Comparison of ENCODE assay signal across 20 cellular contexts in genomic region chr2:119472749-119473148, GRCh38. TPM values are rescaled to one million over a fixed set of nuclear protein-coding genes. Genes with fewer than 3 reads are reported as not detected.
A peak's percentile ranks its signal among the peaks of the same experiment; 100 is the strongest.
DNase-seq lines count a peak whose midpoint lies in the region; ATAC-seq and TF ChIP-seq lines count a peak whose summit lies in the region.
"Had no signal": no experiment of that assay in that cellular context is flagged by ENCODE, and none has a peak within 500 bp of the region (broad histone marks: within the 10 kb centered on the region; RNA-seq: fewer than 3 reads in every experiment).

No MANE protein-coding gene starts in this region.

- no peak overlapping the region for H3K27ac ChIP-seq in OCI-LY7 (ENCODE audit: low read depth, low read length, poor library complexity, severe bottlenecking)
- H3K27ac ChIP-seq: 22Rv1, A549, C4-2B had no signal

- no peaks in the 10 kb centered on the region for H3K36me3 ChIP-seq in mucosa of descending colon (ENCODE audit: low read depth)
- H3K36me3 ChIP-seq in OCI-LY7 (ENCODE audit: insufficient read depth, low read length): no peaks in the 10 kb centered on the region

- ATAC-seq in mucosa of descending colon: peak; percentile 45
- ATAC-seq: A549, GM12878 had no signal

- H3K4me1 Mint-ChIP-seq in osteocyte (ENCODE audit: unreplicated experiment): no peaks in the 10 kb centered on the region

- TF ChIP-seq CTCF in mucosa of descending colon (IDR thresholded peaks at IDR 0.05) (no peak), osteocyte (IDR thresholded peaks at IDR 0.05) (no peak), OCI-LY7 (conservative IDR thresholded peaks at IDR 0.05; ENCODE audit: low read length) (no peak)

- CTCF ChIA-PET in OCI-LY7 (lab: Charles Lee; ENCODE audit: unreplicated experiment): no interaction called here

- H3K4me3 Mint-ChIP-seq in osteocyte (ENCODE audit: unreplicated experiment): no peak overlapping the region
- H3K4me3 Mint-ChIP-seq: CD4-positive, alpha-beta T cell; H9 had no signal

- no peaks in the 10 kb centered on the region for H3K9me2 ChIP-seq in OCI-LY7 (ENCODE audit: insufficient read depth, low read length)

- no peaks in the 10 kb centered on the region for H3K36me3 Mint-ChIP-seq in osteocyte (ENCODE audit: unreplicated experiment)

- no peaks in the 10 kb centered on the region for H3K9me3 ChIP-seq in mucosa of descending colon
- H3K9me3 ChIP-seq in OCI-LY7 (ENCODE audit: low read length): no peaks in the 10 kb centered on the region
- H3K9me3 ChIP-seq: A549 had no signal

- H3K4me2 ChIP-seq in OCI-LY7 (ENCODE audit: low read length): no peak overlapping the region
- H3K4me2 ChIP-seq: A549 had no signal

- H3K9me3 Mint-ChIP-seq in osteocyte (ENCODE audit: unreplicated experiment): no peaks in the 10 kb centered on the region
- H3K9me3 Mint-ChIP-seq: CD4-positive, alpha-beta T cell; H9 had no signal

- H3K4me1 ChIP-seq in mucosa of descending colon (ENCODE audit: low read depth) (peaks cover 3% of the 10 kb centered on the region), OCI-LY7 (ENCODE audit: insufficient read depth, low read length, poor library complexity, severe bottlenecking) (peaks cover 3% of the 10 kb centered on the region)

- H3K79me2 ChIP-seq in OCI-LY7 (ENCODE audit: insufficient read depth, low read depth, low read length): no peaks in the 10 kb centered on the region

- intact Hi-C loops in mucosa of descending colon (cut with DNase I, micrococcal nuclease): no loop called here
- intact Hi-C loops in OCI-LY7 (cut with micrococcal nuclease; ENCODE audit: unreplicated experiment): no loop called here

- no peaks in the 10 kb centered on the region for H4K20me1 ChIP-seq in OCI-LY7 (ENCODE audit: insufficient read depth, low read length)

- POLR2A ChIA-PET in OCI-LY7 (lab: Charles Lee): no interaction called here

- H3K4me3 ChIP-seq in mucosa of descending colon (no peak overlapping the region), OCI-LY7 (ENCODE audit: low read depth, low read length, poor library complexity, severe bottlenecking) (no peak overlapping the region)
- H3K4me3 ChIP-seq: A549, GM12878 had no signal

- H3K27ac Mint-ChIP-seq in osteocyte (ENCODE audit: unreplicated experiment): no peak overlapping the region
- H3K27ac Mint-ChIP-seq: CD4-positive, alpha-beta T cell; H9 had no signal

- BruUV-seq in OCI-LY7 (replicated peaks; lab: Mats Ljungman, UMichigan): no TSS peak

- peaks cover 35% of the 10 kb centered on the region for H3K27me3 Mint-ChIP-seq in osteocyte (ENCODE audit: unreplicated experiment)

- DNase-seq in DMS53 (lab: John Stamatoyannopoulos, UW): peak; percentile 34
- DNase-seq in DMS53 treated with DMSO at 0.1 percent for 48 hours (lab: John Stamatoyannopoulos, UW; ENCODE audit: unreplicated experiment): no peak
- DNase-seq in NCI-H69 (lab: John Stamatoyannopoulos, UW): peak; percentile 34
- no peak for DNase-seq in mucosa of descending colon
- DNase-seq in osteocyte (ENCODE audit: extremely low spot score, unreplicated experiment): no peak
- DNase-seq in NCI-H2196 treated with DMSO at 0.1 percent for 48 hours (lab: John Stamatoyannopoulos, UW; ENCODE audit: unreplicated experiment): no peak
- DNase-seq in OCI-LY7 (ENCODE audit: low spot score): no peak
- DNase-seq: AML-193; CD4-positive, alpha-beta T cell; DMS153; DND-41; EL; H9 had no signal

- H2AFZ ChIP-seq in OCI-LY7 (ENCODE audit: low read length): no peak overlapping the region

RNA-seq across cellular contexts. Expression of gene TMEM37, which starts 41.1 kb away (rescaled TPM):
- total RNA-seq in mucosa of descending colon (100 to 1,000 TPM in 2 of 3 donors, 10 to 100 TPM in 1; 54.0 to 173 (median 100) TPM), osteocyte (0.21 and 0.40 TPM in 2 replicates), OCI-LY7 (2022) (not detected in 2 replicates)
- not detected in 2 replicates for total RNA-seq in OCI-LY7 (2014; rRNA removed; shearing (Covaris generic))
- total RNA-seq: CD4-positive, alpha-beta T cell had no signal

RNA-seq across cellular contexts. Expression of gene SCTR, which starts 51.5 kb away (rescaled TPM):
- total RNA-seq in mucosa of descending colon: under 1 TPM in 2 of 3 donors, not detected in 1; 0.25 to 0.32 TPM
- not detected in 2 replicates for total RNA-seq in osteocyte
- total RNA-seq in OCI-LY7 (2014; rRNA removed; shearing (Covaris generic)): not detected in 2 replicates
- not detected in 2 replicates for total RNA-seq in OCI-LY7 (2022)
- total RNA-seq: CD4-positive, alpha-beta T cell; G401; GM12878; H1; H9; HT-29 had no signal

Comparison
In these comparisons a context has a peak if more than half of its experiments do, and no peak if none do; other contexts are left out.
1. DNase-seq: peak in DMS53 (single experiment) and NCI-H69 (single experiment); none in DMS53 treated with DMSO at 0.1 percent for 48 hours (single experiment), mucosa of descending colon (0 of 3), osteocyte (single experiment), NCI-H2196 treated with DMSO at 0.1 percent for 48 hours (single experiment) and OCI-LY7 (single experiment).
2. RNA of gene TMEM37, which starts 41.1 kb away (total RNA-seq): 54.0 to 173 TPM in mucosa of descending colon; 0.21 to 0.40 TPM in osteocyte and not detected in OCI-LY7; every median in the first group is over 10 times any median in the second.